In the genomic region with DNA sequence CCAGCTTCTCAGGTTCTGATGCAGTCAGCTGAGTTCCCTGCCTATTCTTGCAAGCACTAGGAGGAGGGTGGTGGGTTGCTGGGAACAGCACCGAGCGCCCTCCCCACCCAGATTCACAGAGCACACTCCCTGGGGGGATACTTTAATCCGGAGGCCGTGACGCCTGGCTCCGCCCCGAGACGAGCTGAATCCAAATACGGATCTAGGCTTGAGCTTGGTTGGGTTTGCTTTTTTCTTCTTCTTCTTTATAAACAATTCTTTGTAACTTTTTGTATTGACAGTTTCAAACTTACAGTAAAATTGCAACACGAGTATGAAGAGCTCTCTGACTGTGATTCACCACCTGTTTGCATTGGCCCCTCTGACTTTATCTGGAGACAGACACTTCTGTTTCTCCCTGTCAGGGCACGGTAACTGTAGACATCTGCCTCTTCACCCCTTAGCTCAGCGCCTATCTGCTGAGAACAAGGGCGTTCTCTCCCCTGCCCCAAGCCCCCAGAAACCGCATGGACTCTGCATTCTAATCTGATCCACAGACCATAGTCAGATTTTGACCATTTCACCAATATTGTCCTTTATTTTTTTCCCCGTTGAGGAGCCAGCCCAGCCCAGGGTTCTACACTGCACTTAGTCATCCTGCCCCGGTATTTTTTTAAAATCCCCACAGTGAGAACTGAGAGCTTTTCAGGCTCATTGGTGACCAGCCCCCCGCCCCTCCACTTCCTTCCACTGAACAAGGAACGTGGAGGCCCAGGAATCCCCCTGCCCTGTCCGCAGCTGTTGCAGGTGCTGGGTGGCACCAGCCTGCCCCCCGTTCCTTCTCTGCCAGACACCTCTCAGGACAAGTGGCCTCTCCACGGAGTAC, we compare ENCODE assay signal across 8 cellular contexts. TPM values are rescaled to one million over a fixed set of nuclear protein-coding genes. Genes with fewer than 3 reads are reported as not detected.
DNase-seq lines count a peak whose midpoint lies in the region; ATAC-seq, FAIRE-seq and TF ChIP-seq lines count a peak whose summit lies in the region.

No MANE protein-coding gene starts in this region.

- TF ChIP-seq CTCF in ascending aorta (IDR thresholded peaks at IDR 0.05), result no peak
- TF ChIP-seq CTCF in pancreas (IDR thresholded peaks at IDR 0.05), result no peak

- no peak overlapping the region for H3K18ac ChIP-seq in mesendoderm (ENCODE audit: low read length)

- no peak overlapping the region for H3K56ac ChIP-seq in mesendoderm (ENCODE audit: low read length)

- H3K27me3 ChIP-seq in ascending aorta, result no peaks in the 10 kb centered on the region
- H3K27me3 ChIP-seq in mesendoderm (ENCODE audit: insufficient read depth, low read length, poor library complexity), result no peaks in the 10 kb centered on the region
- no peaks in the 10 kb centered on the region for H3K27me3 ChIP-seq in pancreas

- no peak overlapping the region for H4K8ac ChIP-seq in mesendoderm (ENCODE audit: low read depth, low read length)

- no peaks in the 10 kb centered on the region for H3K79me2 ChIP-seq in mesendoderm (ENCODE audit: control insufficient read depth, insufficient read depth, low read length)

- FAIRE-seq in pancreas (lab: Jason Lieb, UNC), result no peak

- H3K36me3 ChIP-seq in ascending aorta (peaks cover 0 to 6% of the 10 kb centered on the region in 2 donors), mesendoderm (ENCODE audit: control insufficient read depth, insufficient read depth, low read length) (peaks cover 2% of the 10 kb centered on the region), pancreas (no peaks in the 10 kb centered on the region)

- no peak overlapping the region for H4K5ac ChIP-seq in mesendoderm (ENCODE audit: low read length)

- DNase-seq in D341Med (ENCODE audit: low spot score) (peak; percentile 87), NCI-H82 (lab: John Stamatoyannopoulos, UW) (peak; percentile 90), ascending aorta (ENCODE audit: low spot score in 2 of 2) (no peak), mesendoderm (no peak), NCI-H446 treated with DMSO at 0.1 percent for 48 hours (lab: John Stamatoyannopoulos, UW) (no peak), pancreas (no peak), left lobe of liver (ENCODE audit: low spot score) (no peak)

- peak overlapping the region; percentile 31 to 44 for H3K27ac ChIP-seq in ascending aorta
- H3K27ac ChIP-seq in mesendoderm (ENCODE audit: low read depth, low read length), result peak overlapping the region; percentile 10
- H3K27ac ChIP-seq in pancreas, result no peak overlapping the region

- no peak overlapping the region for H2AK5ac ChIP-seq in mesendoderm (ENCODE audit: low read length)

- WGBS in mesendoderm (ENCODE audit: extremely low coverage, insufficient coverage, low lambda C conversion rate), result no CpG with 5 or more reads among the region's 21 CpGs
- 57 to 71% methylated on average over 21 of the region's 21 CpGs for WGBS in pancreas, 2 donors

- no peak overlapping the region for H2BK5ac ChIP-seq in mesendoderm (ENCODE audit: low read length)

- no peaks in the 10 kb centered on the region for H3K79me1 ChIP-seq in mesendoderm (ENCODE audit: low read length)

- no peak overlapping the region for H3K4me2 ChIP-seq in mesendoderm (ENCODE audit: low read length)

- no peak overlapping the region for H3K9ac ChIP-seq in mesendoderm (ENCODE audit: low read length)

- no peak overlapping the region for H2BK15ac ChIP-seq in mesendoderm (replicated peaks; ENCODE audit: low read depth)

- H3K4me3 ChIP-seq in ascending aorta, result no peak overlapping the region
- H3K4me3 ChIP-seq in mesendoderm (ENCODE audit: low read length), result no peak overlapping the region
- H3K4me3 ChIP-seq in pancreas, result no peak overlapping the region

- H3K4me1 ChIP-seq in ascending aorta (peaks cover 4 to 9% of the 10 kb centered on the region in 2 donors), mesendoderm (ENCODE audit: control insufficient read depth, low read depth, low read length) (no peaks in the 10 kb centered on the region), pancreas (no peaks in the 10 kb centered on the region)

- H2BK120ac ChIP-seq in mesendoderm (ENCODE audit: low read depth, low read length), result no peak overlapping the region

- peak; percentile 44 for ATAC-seq in GM21529 (IDR thresholded peaks at IDR 0.05; ENCODE audit: unreplicated experiment)
- ATAC-seq in pancreas, result no peak
- ATAC-seq in left lobe of liver, result no peak

- H3K9me3 ChIP-seq in ascending aorta (no peaks in the 10 kb centered on the region), pancreas (no peaks in the 10 kb centered on the region)

- no peak overlapping the region for H3K23ac ChIP-seq in mesendoderm (ENCODE audit: low read length)

- intact Hi-C loops in ascending aorta (cut with DNase I), result no loop called here
- intact Hi-C loops in pancreas (cut with DNase I), result no loop called here

- no peak overlapping the region for H3K4ac ChIP-seq in mesendoderm (ENCODE audit: low read depth, low read length)

RNA-seq across cellular contexts. Expression of a gene that starts 11.5 kb away (rescaled TPM):
- 1.9 TPM for total RNA-seq in ascending aorta
- 15.5 TPM for polyA plus RNA-seq in mesendoderm (2013, experiment 1 of 2)
- polyA plus RNA-seq in mesendoderm (2013, experiment 2 of 2), result 15.0 TPM
- 10 to 100 TPM in 1 of 6 donors, 1 to 10 TPM in 5; 3.6 to 12.6 (median 4.9) TPM for total RNA-seq in pancreas
- 1 to 10 TPM; 2.8 to 5.6 TPM for polyA plus RNA-seq in pancreas
- 7.9 TPM for total RNA-seq in left lobe of liver

RNA-seq across cellular contexts. Expression of a gene that starts 21.8 kb away (rescaled TPM):
- total RNA-seq in ascending aorta (22.7 TPM), pancreas (10 to 100 TPM; 10.5 to 16.3 (median 12.2) TPM), left lobe of liver (12.8 TPM)
- polyA plus RNA-seq in mesendoderm (2013, experiment 1 of 2), result 11.4 TPM
- polyA plus RNA-seq in mesendoderm (2013, experiment 2 of 2), result 11.6 TPM
- polyA plus RNA-seq in pancreas, result 10 to 100 TPM in 1 of 2 donors, 1 to 10 TPM in 1; 9.2 to 18.5 TPM

Comparison
In these comparisons a context has a peak if more than half of its experiments do, and no peak if none do; other contexts are left out.
1. DNase-seq: peak in D341Med (single experiment) and NCI-H82 (single experiment); none in ascending aorta (0 of 2), mesendoderm (single experiment), NCI-H446 treated with DMSO at 0.1 percent for 48 hours (single experiment), pancreas (0 of 6) and left lobe of liver (single experiment).
2. H3K27ac ChIP-seq: peak in ascending aorta (2 of 2) and mesendoderm (single experiment); none in pancreas (0 of 4).